ENCODE assay signal across 20 cellular contexts in genomic region chr2:43013821-43014345, GRCh38.
DNase-seq lines count a peak whose midpoint lies in the region; ATAC-seq, FAIRE-seq and TF ChIP-seq lines count a peak whose summit lies in the region.
"Had no signal": no experiment of that assay in that cellular context is flagged by ENCODE, and none has a peak within 500 bp of the region (broad histone marks: within the 10 kb centered on the region; RNA-seq: fewer than 3 reads in every experiment).

No MANE protein-coding gene starts in this region.

- H3K4me1 ChIP-seq in IMR-90 (ENCODE audit: control insufficient read depth, insufficient read depth, low read length) (peaks cover 10% of the 10 kb centered on the region), trophoblast cell (ENCODE audit: control insufficient read depth in 1 of 2, insufficient read depth in 2 of 2, low read length in 2 of 2) (peaks cover 12 to 25% of the 10 kb centered on the region in 2 experiments)

- no peaks in the 10 kb centered on the region for H4K20me1 ChIP-seq in IMR-90 (ENCODE audit: insufficient read depth, low read length)

- in situ Hi-C loops in IMR-90 (cut with MboI; ENCODE audit: low sequenced_read_pairs): no loop called here

- H3K9ac ChIP-seq in IMR-90 (ENCODE audit: low read depth, low read length) (no peak overlapping the region), trophoblast cell (ENCODE audit: low read length) (no peak overlapping the region)

- intact Hi-C loops in IMR-90 (cut with micrococcal nuclease): no loop called here

- H3K79me1 ChIP-seq in IMR-90 (ENCODE audit: low read depth in 1 of 2, low read length in 2 of 2) (no peaks in the 10 kb centered on the region), trophoblast cell (ENCODE audit: low read length) (peaks cover 5% of the 10 kb centered on the region)

- H3K14ac ChIP-seq in IMR-90 (replicated peaks; ENCODE audit: low read depth, low read length): no peak overlapping the region
- no peak overlapping the region for H3K14ac ChIP-seq in trophoblast cell (ENCODE audit: low read length)

- TF ChIP-seq POLR2A in IMR-90 (IDR thresholded peaks at IDR 0.05; ENCODE audit: low read depth, low read length) (no peak), GM12891 (IDR thresholded peaks at IDR 0.05; ENCODE audit: low read depth, low read length) (no peak)

- H2AFZ ChIP-seq in IMR-90 (replicated peaks; ENCODE audit: low read length, poor library complexity): peak overlapping the region; percentile 47
- H2AFZ ChIP-seq in trophoblast cell (ENCODE audit: insufficient read depth, low read length, poor library complexity): no peak overlapping the region

- H2BK15ac ChIP-seq in IMR-90 (ENCODE audit: low read depth, low read length): no peak overlapping the region

- H3K23ac ChIP-seq in IMR-90 (ENCODE audit: low read depth, low read length) (no peak overlapping the region), trophoblast cell (ENCODE audit: low read length) (no peak overlapping the region)

- dilution Hi-C loops in IMR-90 (cut with HindIII; ENCODE audit: low sequenced_read_pairs, unreplicated experiment): no loop called here

- H2BK12ac ChIP-seq in trophoblast cell (ENCODE audit: low read length): no peak overlapping the region

- H4K8ac ChIP-seq in IMR-90 (ENCODE audit: low read depth in 2 of 2, low read length in 2 of 2): no peak overlapping the region
- no peak overlapping the region for H4K8ac ChIP-seq in trophoblast cell (ENCODE audit: low read depth, low read length)

- no peak overlapping the region for H4K91ac ChIP-seq in IMR-90 (ENCODE audit: insufficient read depth, low read depth, low read length)
- no peak overlapping the region for H4K91ac ChIP-seq in trophoblast cell (ENCODE audit: low read depth, low read length)

- WGBS in IMR-90 (ENCODE audit: extremely low coverage in 2 of 2, insufficient read length in 1 of 2), 2 experiments: no CpG with 5 or more reads among the region's 4 CpGs
- no CpG with 5 or more reads among the region's 4 CpGs for WGBS in trophoblast cell (ENCODE audit: extremely low coverage, insufficient coverage, insufficient read length)

- H2AK5ac ChIP-seq in IMR-90 (ENCODE audit: low read depth, low read length): no peak overlapping the region
- no peak overlapping the region for H2AK5ac ChIP-seq in trophoblast cell (ENCODE audit: low read length)

- POLR2A ChIA-PET in IMR-90 (lab: Charles Lee; ENCODE audit: unreplicated experiment): no interaction called here

- H3K27me3 ChIP-seq in IMR-90 (ENCODE audit: control insufficient read depth, insufficient read depth, low read length) (no peaks in the 10 kb centered on the region), trophoblast cell (ENCODE audit: insufficient read depth, low read length) (no peaks in the 10 kb centered on the region)
- H3K27me3 ChIP-seq: left lung, testis had no signal

- TF ChIP-seq CTCF in IMR-90 (conservative IDR thresholded peaks at IDR 0.05; ENCODE audit: low read depth, low read length): no peak
- no peak for TF ChIP-seq CTCF in coronary artery (IDR thresholded peaks at IDR 0.05)
- no peak for TF ChIP-seq CTCF in omental fat pad (IDR thresholded peaks at IDR 0.05)

- H3K36me3 ChIP-seq in IMR-90 (ENCODE audit: control insufficient read depth, insufficient read depth, low read length) (no peaks in the 10 kb centered on the region), trophoblast cell (ENCODE audit: control insufficient read depth in 1 of 2, insufficient read depth in 2 of 2, low read length in 2 of 2) (no peaks in the 10 kb centered on the region)
- H3K36me3 ChIP-seq: left lung had no signal

- H3K9me1 ChIP-seq in IMR-90 (ENCODE audit: insufficient read depth, low read length): no peaks in the 10 kb centered on the region

- CTCF ChIA-PET in IMR-90 (lab: Yijun Ruan, JAX): no interaction called here

- H2BK120ac ChIP-seq in IMR-90 (ENCODE audit: low read depth, low read length) (no peak overlapping the region), trophoblast cell (ENCODE audit: insufficient read depth, low read length, poor library complexity) (no peak overlapping the region)

- H4K12ac ChIP-seq in trophoblast cell (ENCODE audit: low read depth, low read length): no peak overlapping the region

- no peak for FAIRE-seq in GM12891 (lab: Jason Lieb, UNC)
- FAIRE-seq: colon, endometrium, HTR-8/SVneo had no signal

- H3K9me3 ChIP-seq in IMR-90 (ENCODE audit: control insufficient read depth, insufficient read depth, low read length): no peaks in the 10 kb centered on the region
- H3K9me3 ChIP-seq in trophoblast cell (ENCODE audit: insufficient read depth, low read depth, low read length): no peaks in the 10 kb centered on the region
- H3K9me3 ChIP-seq: left lung, testis had no signal

- H3K79me2 ChIP-seq in trophoblast cell (ENCODE audit: control insufficient read depth, insufficient read depth, low read length, poor library complexity): no peaks in the 10 kb centered on the region

- no peak overlapping the region for H2BK5ac ChIP-seq in IMR-90 (ENCODE audit: low read depth, low read length, poor library complexity, severe bottlenecking)
- peak overlapping the region; percentile 16 for H2BK5ac ChIP-seq in trophoblast cell (ENCODE audit: low read depth, low read length, poor library complexity)

- H3K4me2 ChIP-seq in IMR-90 (ENCODE audit: low read depth, low read length) (no peak overlapping the region), trophoblast cell (ENCODE audit: low read length) (no peak overlapping the region)

- ATAC-seq in IMR-90 (ENCODE audit: low read depth) (no peak), omental fat pad (ENCODE audit: low FRiP score) (no peak)
- ATAC-seq: activated CD4-positive, CD25-positive, alpha-beta regulatory T cell treated with anti-CD3 and anti-CD28 coated beads, Interleukin-2, amount 50 U/mL, for 24 hours; left lung had no signal

- H2BK20ac ChIP-seq in IMR-90 (ENCODE audit: low read depth, low read length): no peak overlapping the region

- no peak for TF ChIP-seq RAD21 in IMR-90 (IDR thresholded peaks at IDR 0.05; ENCODE audit: low read length)

- no peak for DNase-seq in IMR-90
- DNase-seq in MV-4-11 (lab: John Stamatoyannopoulos, UW): peak; percentile 15
- DNase-seq in coronary artery (ENCODE audit: low spot score): peak; percentile 8
- no peak for DNase-seq in trophoblast cell
- no peak for DNase-seq in omental fat pad (ENCODE audit: low spot score)
- DNase-seq in iPS-NIHi11 (ENCODE audit: low spot score): no peak
- no peak for DNase-seq in GM12891 (ENCODE audit: insufficient read length, low spot score)
- DNase-seq: activated naive CD4-positive, alpha-beta T cell treated with Interleukin-2 at 50 U/mL for 16 hours; activated T-cell treated with anti-CD3 and anti-CD28 coated beads, Interleukin-2, amount 50 U/mL, for 1 hour; CD8-positive, alpha-beta memory T cell; DMS53; Karpas-422; NCI-H510A; RPMI8226; testis had no signal

- no peak overlapping the region for H3K4me3 ChIP-seq in IMR-90 (ENCODE audit: insufficient read depth, low read depth, low read length)
- no peak overlapping the region for H3K4me3 ChIP-seq in coronary artery
- H3K4me3 ChIP-seq in trophoblast cell (ENCODE audit: low read depth, low read length): no peak overlapping the region
- H3K4me3 ChIP-seq: left lung, testis had no signal

- no peak overlapping the region for H4K5ac ChIP-seq in IMR-90 (ENCODE audit: low read depth, low read length)

- no peak overlapping the region for H3K56ac ChIP-seq in IMR-90 (ENCODE audit: extremely low read depth, insufficient read depth, low read length)

- no TSS peak for BruUV-seq in IMR-90 (replicated peaks; lab: Mats Ljungman, UMichigan)

- H3K4ac ChIP-seq in IMR-90 (ENCODE audit: low read depth, low read length): no peak overlapping the region
- H3K4ac ChIP-seq in trophoblast cell (ENCODE audit: low read depth, low read length): no peak overlapping the region

- H3K18ac ChIP-seq in IMR-90 (ENCODE audit: low read depth, low read length) (no peak overlapping the region), trophoblast cell (ENCODE audit: low read length) (no peak overlapping the region)

- H3K27ac ChIP-seq in IMR-90 (ENCODE audit: insufficient read depth, low read length) (no peak overlapping the region), coronary artery (no peak overlapping the region), trophoblast cell (ENCODE audit: low read depth, low read length) (no peak overlapping the region)
- H3K27ac ChIP-seq: testis had no signal

- H2AK9ac ChIP-seq in IMR-90 (replicated peaks; ENCODE audit: low read depth, low read length, poor library complexity): no peak overlapping the region

TF ChIP-seq in IMR-90, 13 proteins besides CTCF, POLR2A, EP300 and RAD21:
- TF ChIP-seq MAZ (IDR thresholded peaks at IDR 0.05; ENCODE audit: borderline replicate concordance, low read depth, low read length) (no peak), NFE2L2 (IDR thresholded peaks at IDR 0.05; ENCODE audit: low read depth, low read length) (no peak)

TF ChIP-seq in GM12891, 5 proteins besides CTCF, POLR2A, EP300 and RAD21:
- TF ChIP-seq POLR2AphosphoS5 (IDR thresholded peaks at IDR 0.05; ENCODE audit: low read depth, low read length) (no peak), POU2F2 (IDR thresholded peaks at IDR 0.05; ENCODE audit: low read depth, low read length) (no peak), PAX5 (IDR thresholded peaks at IDR 0.05; ENCODE audit: insufficient read depth, low read length, severe bottlenecking) (no peak), TAF1 (IDR thresholded peaks at IDR 0.05; ENCODE audit: low read depth, low read length) (no peak), SPI1 (IDR thresholded peaks at IDR 0.05; ENCODE audit: low read depth, low read length) (no peak)

Comparison
In these comparisons a context has a peak if more than half of its experiments do, and no peak if none do; other contexts are left out.
1. DNase-seq: peak in MV-4-11 (single experiment) and coronary artery (single experiment); none in IMR-90 (single experiment), trophoblast cell (0 of 2), omental fat pad (single experiment), iPS-NIHi11 (single experiment) and GM12891 (single experiment).